28 cellular contexts compared by ENCODE assay signal in the genomic region with DNA sequence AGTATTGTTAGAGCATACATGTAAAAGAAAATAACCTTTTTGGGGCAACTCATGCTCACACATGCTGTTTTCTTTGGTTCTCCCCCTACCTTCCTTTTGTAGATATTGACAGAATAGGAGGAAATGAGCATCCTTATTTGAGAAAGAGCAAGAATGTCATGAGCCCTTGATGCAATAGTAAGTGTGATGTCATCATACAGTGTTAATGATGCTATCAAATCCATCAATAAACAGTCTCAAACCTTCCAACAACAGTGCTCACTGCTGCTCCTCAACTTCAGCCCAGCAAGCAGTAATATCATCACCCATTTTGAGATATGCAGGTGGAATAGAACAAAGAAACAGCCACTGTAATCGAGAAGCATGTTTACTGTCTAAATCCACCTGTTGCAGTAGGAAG.
"Had no signal": no experiment of that assay in that cellular context is flagged by ENCODE, and none has a peak within 500 bp of the region (broad histone marks: within the 10 kb centered on the region; RNA-seq: fewer than 3 reads in every experiment).

No MANE protein-coding gene starts in this region.

- H3K27ac Mint-ChIP-seq: activated CD4-positive, alpha-beta memory T cell treated with anti-CD3 and anti-CD28 coated beads, Interleukin-2, amount 10 ng/mL, durations not matched to agents 7 days and 5 days; activated CD8-positive, alpha-beta memory T cell treated with anti-CD3 and anti-CD28 coated beads, Interleukin-2, amount 10 ng/mL, durations not matched to agents 7 days and 5 days; activated naive CD4-positive, alpha-beta T cell treated with anti-CD3 and anti-CD28 coated beads, Interleukin-2, amount 10 ng/mL, durations not matched to agents 7 days and 5 days; activated naive CD8-positive, alpha-beta T cell; activated naive CD8-positive, alpha-beta T cell treated with anti-CD3 and anti-CD28 coated beads, Interleukin-2, amount 50 U/mL, for 24 hours; brain had no signal

- H3K4me1 Mint-ChIP-seq: activated CD4-positive, alpha-beta memory T cell treated with anti-CD3 and anti-CD28 coated beads, Interleukin-2, amount 10 ng/mL, durations not matched to agents 7 days and 5 days; activated CD8-positive, alpha-beta memory T cell treated with anti-CD3 and anti-CD28 coated beads, Interleukin-2, amount 10 ng/mL, durations not matched to agents 7 days and 5 days; activated naive CD4-positive, alpha-beta T cell treated with anti-CD3 and anti-CD28 coated beads, Interleukin-2, amount 10 ng/mL, durations not matched to agents 7 days and 5 days; activated naive CD8-positive, alpha-beta T cell treated with anti-CD3 and anti-CD28 coated beads, Interleukin-2, amount 50 U/mL, for 24 hours had no signal

- H3K36me3 Mint-ChIP-seq: activated CD8-positive, alpha-beta memory T cell treated with anti-CD3 and anti-CD28 coated beads, Interleukin-2, amount 10 ng/mL, durations not matched to agents 7 days and 5 days; activated naive CD4-positive, alpha-beta T cell treated with anti-CD3 and anti-CD28 coated beads, Interleukin-2, amount 10 ng/mL, durations not matched to agents 7 days and 5 days; activated naive CD8-positive, alpha-beta T cell; brain had no signal

- H3K36me3 ChIP-seq: SJCRH30, WERI-Rb-1 had no signal

- H3K4me3 Mint-ChIP-seq: activated CD4-positive, alpha-beta memory T cell treated with anti-CD3 and anti-CD28 coated beads, Interleukin-2, amount 10 ng/mL, durations not matched to agents 7 days and 5 days; activated CD8-positive, alpha-beta memory T cell treated with anti-CD3 and anti-CD28 coated beads, Interleukin-2, amount 10 ng/mL, durations not matched to agents 7 days and 5 days; activated naive CD4-positive, alpha-beta T cell treated with anti-CD3 and anti-CD28 coated beads, Interleukin-2, amount 10 ng/mL, durations not matched to agents 7 days and 5 days; activated naive CD8-positive, alpha-beta T cell; activated naive CD8-positive, alpha-beta T cell treated with anti-CD3 and anti-CD28 coated beads, Interleukin-2, amount 50 U/mL, for 24 hours; brain had no signal

- H3K9me3 ChIP-seq: SJCRH30 had no signal

- H3K9me3 Mint-ChIP-seq: activated CD4-positive, alpha-beta memory T cell treated with anti-CD3 and anti-CD28 coated beads, Interleukin-2, amount 10 ng/mL, durations not matched to agents 7 days and 5 days; activated naive CD4-positive, alpha-beta T cell treated with anti-CD3 and anti-CD28 coated beads, Interleukin-2, amount 10 ng/mL, durations not matched to agents 7 days and 5 days; activated naive CD8-positive, alpha-beta T cell treated with anti-CD3 and anti-CD28 coated beads, Interleukin-2, amount 50 U/mL, for 24 hours; brain had no signal

- H3K27me3 ChIP-seq: SJCRH30 had no signal

- H3K4me3 ChIP-seq: SJCRH30, SK-N-MC had no signal

- H3K4me1 ChIP-seq: SJCRH30 had no signal

- H3K27ac ChIP-seq: SJCRH30, SK-N-MC, WERI-Rb-1 had no signal

- DNase-seq: activated CD4-positive, alpha-beta memory T cell treated with anti-CD3 and anti-CD28 coated beads, Interleukin-2, amount 10 ng/mL, durations not matched to agents 7 days and 5 days; activated CD4-positive, alpha-beta T cell treated with anti-CD3 and anti-CD28 coated beads for 1 hour; activated CD4-positive, alpha-beta T cell treated with anti-CD3 and anti-CD28 coated beads for 48 hours; activated CD4-positive, CD25-positive, alpha-beta regulatory T cell; activated CD8-positive, alpha-beta memory T cell treated with anti-CD3 and anti-CD28 coated beads for 24 hours; activated CD8-positive, alpha-beta memory T cell treated with anti-CD3 and anti-CD28 coated beads, Interleukin-2, amount 10 ng/mL, durations not matched to agents 7 days and 5 days; activated CD8-positive, alpha-beta memory T cell treated with anti-CD3 and anti-CD28 coated beads, Interleukin-2, amount 50 U/mL, for 48 hours; activated effector memory CD4-positive, alpha-beta T cell treated with Interleukin-2 at 50 U/mL for 16 hours; activated naive CD4-positive, alpha-beta T cell treated with anti-CD3 and anti-CD28 coated beads, Interleukin-2, amount 10 ng/mL, durations not matched to agents 7 days and 5 days; activated naive CD8-positive, alpha-beta T cell treated with anti-CD3 and anti-CD28 coated beads, Interleukin-2, amount 50 U/mL, for 24 hours; activated T-cell treated with anti-CD3 and anti-CD28 coated beads, Interleukin-2, amount 50 U/mL, for 48 hours; anterior cingulate cortex; caudate nucleus; cerebellar nuclear complex; NCI-H1105; NCI-H1436; NCI-H1694; NCI-H1930; NCI-H2081 treated with DMSO at 0.1 percent for 48 hours; NCI-H345; NCI-H524 treated with DMSO at 0.1 percent for 48 hours; Right ventricle myocardium superior; SJCRH30; T1000; WERI-Rb-1 had no signal

- H3K27me3 Mint-ChIP-seq: activated naive CD8-positive, alpha-beta T cell treated with anti-CD3 and anti-CD28 coated beads, Interleukin-2, amount 50 U/mL, for 24 hours; brain had no signal

- ATAC-seq: activated CD8-positive, alpha-beta memory T cell treated with anti-CD3 and anti-CD28 coated beads, Interleukin-2, amount 10 ng/mL, durations not matched to agents 7 days and 5 days; activated naive CD8-positive, alpha-beta T cell treated with anti-CD3 and anti-CD28 coated beads, Interleukin-2, amount 50 U/mL, for 24 hours had no signal
